Comparison of ENCODE assay signal across 10 cellular contexts in genomic region chr10:87635498-87636312, GRCh38. TPM values are rescaled to one million over a fixed set of nuclear protein-coding genes. Genes with fewer than 3 reads are reported as not detected.
DNase-seq lines count a peak whose midpoint lies in the region; ATAC-seq, FAIRE-seq and TF ChIP-seq lines count a peak whose summit lies in the region.
"Had no signal": no experiment of that assay in that cellular context is flagged by ENCODE, and none has a peak within 500 bp of the region (broad histone marks: within the 10 kb centered on the region; RNA-seq: fewer than 3 reads in every experiment).

No MANE protein-coding gene starts in this region.

- H4K8ac ChIP-seq in IMR-90 (ENCODE audit: low read depth in 2 of 2, low read length in 2 of 2): peak overlapping the region in 1 of 2 experiments; percentile 47; a peak in 1 of 4 replicates

- intact Hi-C loops in IMR-90 (cut with micrococcal nuclease): loop anchor here (5.0 kb wide), 1 partner anchor 33 kb away; no protein-coding TSS in a partner anchor

- CTCF ChIA-PET in IMR-90 (lab: Yijun Ruan, JAX): no interaction called here

- H3K9ac ChIP-seq in IMR-90 (ENCODE audit: low read depth, low read length): no peak overlapping the region

- H3K36me3 ChIP-seq in IMR-90 (ENCODE audit: control insufficient read depth, insufficient read depth, low read length): no peaks in the 10 kb centered on the region

- peak overlapping the region; percentile 78; the same call in 1 of the 2 replicates for H3K14ac ChIP-seq in IMR-90 (replicated peaks; ENCODE audit: low read depth, low read length)

- H2AK9ac ChIP-seq in IMR-90 (replicated peaks; ENCODE audit: low read depth, low read length, poor library complexity): no peak overlapping the region

- TF ChIP-seq POLR2A in IMR-90 (IDR thresholded peaks at IDR 0.05; ENCODE audit: low read depth, low read length): no peak

- H3K9me1 ChIP-seq in IMR-90 (ENCODE audit: insufficient read depth, low read length): peaks cover 5% of the 10 kb centered on the region; the same call in 1 of the 2 replicates

- no peak overlapping the region for H3K4me3 ChIP-seq in IMR-90 (ENCODE audit: insufficient read depth, low read depth, low read length)

- H2BK15ac ChIP-seq in IMR-90 (ENCODE audit: low read depth, low read length): peak overlapping the region; percentile 37; the same call in 1 of the 3 replicates

- POLR2A ChIA-PET in IMR-90 (lab: Charles Lee; ENCODE audit: unreplicated experiment): no interaction called here

- 0 out of 2 replicates have a peak overlapping the region, but pooled peaks have one; percentile 2 for H2AK5ac ChIP-seq in IMR-90 (ENCODE audit: low read depth, low read length)

- no TSS peak for BruUV-seq in IMR-90 (replicated peaks; lab: Mats Ljungman, UMichigan)

- peak overlapping the region; percentile 40 for H3K4ac ChIP-seq in IMR-90 (ENCODE audit: low read depth, low read length)

- in situ Hi-C loops in IMR-90 (cut with MboI; ENCODE audit: low sequenced_read_pairs): no loop called here

- no CpG with 5 or more reads among the region's 5 CpGs for WGBS in IMR-90 (ENCODE audit: extremely low coverage in 2 of 2, insufficient read length in 1 of 2), 2 experiments

- H3K4me1 ChIP-seq in IMR-90 (ENCODE audit: control insufficient read depth, insufficient read depth, low read length): peaks cover 6% of the 10 kb centered on the region; the same call in 1 of the 2 replicates

- peak; percentile 77 for DNase-seq in SIG-M5 treated with dmso at 0.1 percent for 504 hours (lab: John Stamatoyannopoulos, UW; ENCODE audit: unreplicated experiment)
- no peak for DNase-seq in SIG-M5 (lab: John Stamatoyannopoulos, UW)
- peak; percentile 85 for DNase-seq in IMR-90
- DNase-seq in amniotic stem cell (lab: John Stamatoyannopoulos, UW): peak; percentile 25
- DNase-seq in renal cortical epithelial cell (ENCODE audit: low read depth): peak; percentile 96
- no peak for DNase-seq in D341Med (ENCODE audit: low spot score)
- no peak for DNase-seq in D721Med (ENCODE audit: insufficient read length, low spot score)

- no peak for TF ChIP-seq CTCF in IMR-90 (conservative IDR thresholded peaks at IDR 0.05; ENCODE audit: low read depth, low read length)
- TF ChIP-seq CTCF in D721Med (IDR thresholded peaks at IDR 0.05; ENCODE audit: insufficient read depth, missing control alignments): no peak

- H2BK20ac ChIP-seq in IMR-90 (ENCODE audit: low read depth, low read length): peak overlapping the region; percentile 81

- H4K20me1 ChIP-seq in IMR-90 (ENCODE audit: insufficient read depth, low read length): no peaks in the 10 kb centered on the region

- H3K4me2 ChIP-seq in IMR-90 (ENCODE audit: low read depth, low read length): peak overlapping the region; percentile 46; the same call in 1 of the 2 replicates

- H3K27ac ChIP-seq in IMR-90 (ENCODE audit: insufficient read depth, low read length): no peak overlapping the region
- H3K27ac ChIP-seq: 22Rv1, VCaP had no signal

- no peak overlapping the region for H4K5ac ChIP-seq in IMR-90 (ENCODE audit: low read depth, low read length)

- dilution Hi-C loops in IMR-90 (cut with HindIII; ENCODE audit: low sequenced_read_pairs, unreplicated experiment): no loop called here

- H3K23ac ChIP-seq in IMR-90 (ENCODE audit: low read depth, low read length): peak overlapping the region; percentile 9; the same call in 1 of the 2 replicates

- no peaks in the 10 kb centered on the region for H3K79me1 ChIP-seq in IMR-90 (ENCODE audit: low read depth in 1 of 2, low read length in 2 of 2)

- no peaks in the 10 kb centered on the region for H3K27me3 ChIP-seq in IMR-90 (ENCODE audit: control insufficient read depth, insufficient read depth, low read length)

- H3K18ac ChIP-seq in IMR-90 (ENCODE audit: low read depth, low read length): peak overlapping the region; percentile 82; the same call in 1 of the 2 replicates

- H4K91ac ChIP-seq in IMR-90 (ENCODE audit: insufficient read depth, low read depth, low read length): peak overlapping the region; percentile 65

- peak; percentile 80 for ATAC-seq in IMR-90 (ENCODE audit: low read depth)
- no peak for ATAC-seq in GM18861 (IDR thresholded peaks at IDR 0.05; ENCODE audit: unreplicated experiment)

- no peak for FAIRE-seq in D721Med (lab: Jason Lieb, UNC)

- H2BK120ac ChIP-seq in IMR-90 (ENCODE audit: low read depth, low read length): peak overlapping the region; percentile 80

- peak overlapping the region; percentile 81 for H2AFZ ChIP-seq in IMR-90 (replicated peaks; ENCODE audit: low read length, poor library complexity)

- peak overlapping the region; percentile 49 for H2BK5ac ChIP-seq in IMR-90 (ENCODE audit: low read depth, low read length, poor library complexity, severe bottlenecking)

- H3K56ac ChIP-seq in IMR-90 (ENCODE audit: extremely low read depth, insufficient read depth, low read length): no peak overlapping the region

- TF ChIP-seq RAD21 in IMR-90 (IDR thresholded peaks at IDR 0.05; ENCODE audit: low read length): no peak

- no peaks in the 10 kb centered on the region for H3K9me3 ChIP-seq in IMR-90 (ENCODE audit: control insufficient read depth, insufficient read depth, low read length)

TF ChIP-seq in IMR-90, 13 proteins besides CTCF, POLR2A, EP300 and RAD21:
- TF ChIP-seq BHLHE40 (IDR thresholded peaks at IDR 0.05; ENCODE audit: low read depth, low read length) (0 out of 2 replicates have a peak, but pooled peaks have one; percentile 20), NFE2L2 (IDR thresholded peaks at IDR 0.05; ENCODE audit: low read depth, low read length) (no peak), RCOR1 (IDR thresholded peaks at IDR 0.05; ENCODE audit: insufficient replicate concordance, low read length) (no peak), CEBPB (IDR thresholded peaks at IDR 0.05; ENCODE audit: low read depth, low read length) (0 out of 2 replicates have a peak, but pooled peaks have one; percentile 15), RFX5 (IDR thresholded peaks at IDR 0.05; ENCODE audit: low read depth, low read length) (no peak), FOS (IDR thresholded peaks at IDR 0.05; ENCODE audit: low read depth, low read length) (0 out of 2 replicates have a peak, but pooled peaks have one; percentile 20), USF2 (IDR thresholded peaks at IDR 0.05; ENCODE audit: low read depth, low read length) (no peak), ELK1 (IDR thresholded peaks at IDR 0.05; ENCODE audit: borderline replicate concordance, low read depth, low read length) (no peak), CHD1 (IDR thresholded peaks at IDR 0.05; ENCODE audit: low read depth, low read length) (no peak), MXI1 (IDR thresholded peaks at IDR 0.05; ENCODE audit: borderline replicate concordance, low read depth, low read length) (no peak), MAFK (IDR thresholded peaks at IDR 0.05; ENCODE audit: low read depth, low read length) (no peak)
TF ChIP-seq in IMR-90: peak in this region for 3.

RNA-seq across cellular contexts. Expression of gene PAPSS2, which starts 24.0 kb away (rescaled TPM):
- total RNA-seq in IMR-90 (2012; rRNA removed) (55.0 and 58.6 TPM in 2 replicates), renal cortical epithelial cell (57.7 and 67.0 TPM in 2 replicates)
- polyA plus RNA-seq in IMR-90 (2012; rRNA removed): 51.1 and 63.3 TPM in 2 replicates
- 27.9 and 34.6 TPM in 2 replicates for polyA plus RNA-seq in IMR-90 (2012; cell fraction: cytosol; rRNA removed)
- polyA plus RNA-seq in IMR-90 (2012; cell fraction: nucleus; rRNA removed; ENCODE audit: low replicate concordance): 18.2 and 48.5 TPM in 2 replicates

Comparison
In these comparisons a context has a peak if more than half of its experiments do, and no peak if none do; other contexts are left out.
1. DNase-seq: peak in SIG-M5 treated with dmso at 0.1 percent for 504 hours (single experiment), IMR-90 (single experiment), amniotic stem cell (single experiment) and renal cortical epithelial cell (single experiment); none in SIG-M5 (single experiment), D341Med (single experiment) and D721Med (single experiment).